Comparison of ENCODE assay signal across 20 cellular contexts in genomic region chr7:43509906-43510305, GRCh38.
"Had no signal": no experiment of that assay in that cellular context is flagged by ENCODE, and none has a peak within 500 bp of the region (broad histone marks: within the 10 kb centered on the region; RNA-seq: fewer than 3 reads in every experiment).

No MANE protein-coding gene starts in this region.

- H3K27me3 ChIP-seq: esophagus squamous epithelium, neural progenitor cell, right lobe of liver, suprapubic skin had no signal

- H3K9me3 ChIP-seq: esophagus squamous epithelium, right lobe of liver, suprapubic skin, transverse colon had no signal

- H3K79me2 ChIP-seq: parathyroid adenoma had no signal

- H3K4me2 ChIP-seq: neural progenitor cell had no signal

- H3K36me3 ChIP-seq: esophagus squamous epithelium, neural progenitor cell, right lobe of liver, suprapubic skin, transverse colon had no signal

- H2AFZ ChIP-seq: neural progenitor cell, parathyroid adenoma had no signal

- H3K9ac ChIP-seq: neural progenitor cell, parathyroid adenoma had no signal

- DNase-seq: effector CD8-positive, alpha-beta T cell; endodermal cell; erythroblast; esophagus squamous epithelium; hypothalamus; immature natural killer cell; islet precursor cell; mesendoderm; midbrain; naive thymus-derived CD4-positive, alpha-beta T cell; right lobe of liver; small intestine; stimulated activated CD4-positive, alpha-beta T cell treated with anti-CD3 and anti-CD28 coated beads, Interleukin-15, amount 100 ng/mL, for 24 hours; stimulated activated CD4-positive, alpha-beta T cell treated with anti-CD3 and anti-CD28 coated beads, Interleukin-2, amount 100 ng/mL, for 48 hours; stimulated activated naive B cell treated with anti-CD40 and anti-IgM and Interleukin-4, amounts not matched to agents 10 μg/mL and 1 μg/mL and 100 μg/mL, for 72 hours; stimulated activated naive CD8-positive, alpha-beta T cell treated with anti-CD3 and anti-CD28 coated beads, Interleukin-15, amount 100 ng/mL, for 72 hours; transverse colon had no signal

- H3K4me1 ChIP-seq: esophagus squamous epithelium, parathyroid adenoma, right lobe of liver, suprapubic skin, transverse colon had no signal

- H3K27ac ChIP-seq: esophagus squamous epithelium, neural progenitor cell, parathyroid adenoma, right lobe of liver, suprapubic skin, transverse colon had no signal

- ATAC-seq: naive thymus-derived CD4-positive, alpha-beta T cell; stimulated activated naive B cell treated with anti-CD40 and anti-IgM and Interleukin-4, amounts not matched to agents 10 μg/mL and 1 μg/mL and 100 μg/mL, for 72 hours; stimulated activated naive CD8-positive, alpha-beta T cell treated with anti-CD3 and anti-CD28 coated beads, Interleukin-15, amount 100 ng/mL, for 72 hours had no signal

- H3K4me3 ChIP-seq: esophagus squamous epithelium, neural progenitor cell, right lobe of liver, suprapubic skin, transverse colon had no signal
